In the genomic region with DNA sequence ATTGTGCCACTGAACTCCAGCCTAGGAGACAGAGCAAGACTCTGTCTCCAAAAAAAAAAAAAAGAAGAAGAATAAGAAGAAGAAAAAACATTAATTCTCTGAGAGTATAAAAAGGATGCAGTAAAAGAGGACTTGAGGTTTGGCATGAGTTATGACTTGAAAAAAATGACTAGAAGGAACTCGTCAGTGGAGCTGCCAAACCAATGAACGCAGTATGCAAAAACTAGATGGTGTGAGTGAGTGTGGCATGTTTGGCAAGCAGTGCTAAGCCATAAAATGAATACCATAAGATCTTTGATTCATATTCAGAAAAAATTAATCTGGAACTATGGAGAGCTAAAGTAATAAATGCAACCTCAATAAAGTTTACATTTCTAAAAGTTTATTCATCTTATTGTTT, we compare ENCODE assay signal across 1 cellular context.
TF ChIP-seq lines count a peak whose summit lies in the region.

No MANE protein-coding gene starts in this region.

TF ChIP-seq in GM23338, 12 proteins besides CTCF, POLR2A, EP300 and RAD21 (continued from another document):
- TF ChIP-seq, protein P1, sequence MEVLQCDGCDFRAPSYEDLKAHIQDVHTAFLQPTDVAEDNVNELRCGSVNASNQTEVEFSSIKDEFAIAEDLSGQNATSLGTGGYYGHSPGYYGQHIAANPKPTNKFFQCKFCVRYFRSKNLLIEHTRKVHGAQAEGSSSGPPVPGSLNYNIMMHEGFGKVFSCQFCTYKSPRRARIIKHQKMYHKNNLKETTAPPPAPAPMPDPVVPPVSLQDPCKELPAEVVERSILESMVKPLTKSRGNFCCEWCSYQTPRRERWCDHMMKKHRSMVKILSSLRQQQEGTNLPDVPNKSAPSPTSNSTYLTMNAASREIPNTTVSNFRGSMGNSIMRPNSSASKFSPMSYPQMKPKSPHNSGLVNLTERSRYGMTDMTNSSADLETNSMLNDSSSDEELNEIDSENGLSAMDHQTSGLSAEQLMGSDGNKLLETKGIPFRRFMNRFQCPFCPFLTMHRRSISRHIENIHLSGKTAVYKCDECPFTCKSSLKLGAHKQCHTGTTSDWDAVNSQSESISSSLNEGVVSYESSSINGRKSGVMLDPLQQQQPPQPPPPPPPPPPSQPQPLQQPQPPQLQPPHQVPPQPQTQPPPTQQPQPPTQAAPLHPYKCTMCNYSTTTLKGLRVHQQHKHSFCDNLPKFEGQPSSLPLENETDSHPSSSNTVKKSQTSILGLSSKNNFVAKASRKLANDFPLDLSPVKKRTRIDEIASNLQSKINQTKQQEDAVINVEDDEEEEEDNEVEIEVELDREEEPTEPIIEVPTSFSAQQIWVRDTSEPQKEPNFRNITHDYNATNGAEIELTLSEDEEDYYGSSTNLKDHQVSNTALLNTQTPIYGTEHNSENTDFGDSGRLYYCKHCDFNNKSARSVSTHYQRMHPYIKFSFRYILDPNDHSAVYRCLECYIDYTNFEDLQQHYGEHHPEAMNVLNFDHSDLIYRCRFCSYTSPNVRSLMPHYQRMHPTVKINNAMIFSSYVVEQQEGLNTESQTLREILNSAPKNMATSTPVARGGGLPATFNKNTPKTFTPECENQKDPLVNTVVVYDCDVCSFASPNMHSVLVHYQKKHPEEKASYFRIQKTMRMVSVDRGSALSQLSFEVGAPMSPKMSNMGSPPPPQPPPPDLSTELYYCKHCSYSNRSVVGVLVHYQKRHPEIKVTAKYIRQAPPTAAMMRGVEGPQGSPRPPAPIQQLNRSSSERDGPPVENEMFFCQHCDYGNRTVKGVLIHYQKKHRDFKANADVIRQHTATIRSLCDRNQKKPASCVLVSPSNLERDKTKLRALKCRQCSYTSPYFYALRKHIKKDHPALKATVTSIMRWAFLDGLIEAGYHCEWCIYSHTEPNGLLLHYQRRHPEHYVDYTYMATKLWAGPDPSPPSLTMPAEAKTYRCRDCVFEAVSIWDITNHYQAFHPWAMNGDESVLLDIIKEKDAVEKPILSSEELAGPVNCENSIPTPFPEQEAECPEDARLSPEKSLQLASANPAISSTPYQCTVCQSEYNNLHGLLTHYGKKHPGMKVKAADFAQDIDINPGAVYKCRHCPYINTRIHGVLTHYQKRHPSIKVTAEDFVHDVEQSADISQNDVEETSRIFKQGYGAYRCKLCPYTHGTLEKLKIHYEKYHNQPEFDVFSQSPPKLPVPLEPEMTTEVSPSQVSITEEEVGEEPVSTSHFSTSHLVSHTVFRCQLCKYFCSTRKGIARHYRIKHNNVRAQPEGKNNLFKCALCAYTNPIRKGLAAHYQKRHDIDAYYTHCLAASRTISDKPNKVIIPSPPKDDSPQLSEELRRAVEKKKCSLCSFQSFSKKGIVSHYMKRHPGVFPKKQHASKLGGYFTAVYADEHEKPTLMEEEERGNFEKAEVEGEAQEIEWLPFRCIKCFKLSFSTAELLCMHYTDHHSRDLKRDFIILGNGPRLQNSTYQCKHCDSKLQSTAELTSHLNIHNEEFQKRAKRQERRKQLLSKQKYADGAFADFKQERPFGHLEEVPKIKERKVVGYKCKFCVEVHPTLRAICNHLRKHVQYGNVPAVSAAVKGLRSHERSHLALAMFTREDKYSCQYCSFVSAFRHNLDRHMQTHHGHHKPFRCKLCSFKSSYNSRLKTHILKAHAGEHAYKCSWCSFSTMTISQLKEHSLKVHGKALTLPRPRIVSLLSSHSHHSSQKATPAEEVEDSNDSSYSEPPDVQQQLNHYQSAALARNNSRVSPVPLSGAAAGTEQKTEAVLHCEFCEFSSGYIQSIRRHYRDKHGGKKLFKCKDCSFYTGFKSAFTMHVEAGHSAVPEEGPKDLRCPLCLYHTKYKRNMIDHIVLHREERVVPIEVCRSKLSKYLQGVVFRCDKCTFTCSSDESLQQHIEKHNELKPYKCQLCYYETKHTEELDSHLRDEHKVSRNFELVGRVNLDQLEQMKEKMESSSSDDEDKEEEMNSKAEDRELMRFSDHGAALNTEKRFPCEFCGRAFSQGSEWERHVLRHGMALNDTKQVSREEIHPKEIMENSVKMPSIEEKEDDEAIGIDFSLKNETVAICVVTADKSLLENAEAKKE (CRISPR knock-in tag; IDR thresholded peaks at IDR 0.05) = no peak
- TF ChIP-seq, protein P2, sequence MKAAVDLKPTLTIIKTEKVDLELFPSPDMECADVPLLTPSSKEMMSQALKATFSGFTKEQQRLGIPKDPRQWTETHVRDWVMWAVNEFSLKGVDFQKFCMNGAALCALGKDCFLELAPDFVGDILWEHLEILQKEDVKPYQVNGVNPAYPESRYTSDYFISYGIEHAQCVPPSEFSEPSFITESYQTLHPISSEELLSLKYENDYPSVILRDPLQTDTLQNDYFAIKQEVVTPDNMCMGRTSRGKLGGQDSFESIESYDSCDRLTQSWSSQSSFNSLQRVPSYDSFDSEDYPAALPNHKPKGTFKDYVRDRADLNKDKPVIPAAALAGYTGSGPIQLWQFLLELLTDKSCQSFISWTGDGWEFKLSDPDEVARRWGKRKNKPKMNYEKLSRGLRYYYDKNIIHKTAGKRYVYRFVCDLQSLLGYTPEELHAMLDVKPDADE (IDR thresholded peaks at IDR 0.05) = no peak
TF ChIP-seq in GM23338: peak in this region for 0.
